1 cellular context compared by ENCODE assay signal in the genomic region with DNA sequence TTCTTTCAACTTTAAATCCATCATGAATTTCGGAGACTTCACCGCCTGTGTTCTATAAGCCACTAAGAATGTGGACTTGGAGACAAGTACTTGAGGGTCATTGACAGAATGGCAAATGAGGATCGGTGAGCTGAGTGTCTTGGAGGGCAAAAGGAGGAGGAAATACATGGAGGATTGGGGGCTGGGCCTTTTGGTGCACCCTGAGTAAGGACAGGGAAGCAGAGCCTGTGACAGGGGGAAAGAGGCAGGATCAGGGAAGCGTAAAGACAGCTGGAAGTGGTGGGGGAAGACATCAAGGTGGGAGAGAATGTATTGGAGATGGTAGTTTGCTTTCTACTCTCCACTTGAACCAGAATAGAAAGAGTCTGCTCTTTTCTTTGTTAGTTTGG.
TF ChIP-seq lines count a peak whose summit lies in the region.

No MANE protein-coding gene starts in this region.

TF ChIP-seq in GM23338, 12 proteins besides CTCF, POLR2A, EP300 and RAD21 (continued from another document):
- no peak for TF ChIP-seq EZH2phosphoT487 (IDR thresholded peaks at IDR 0.05; ENCODE audit: unreplicated experiment)
- TF ChIP-seq STAT1 (IDR thresholded peaks at IDR 0.05; ENCODE audit: unreplicated experiment), result no peak
- no peak for TF ChIP-seq ZNF331 (CRISPR knock-in tag; IDR thresholded peaks at IDR 0.05; ENCODE audit: low read depth)
- no peak for TF ChIP-seq POLR2AphosphoS5 (IDR thresholded peaks at IDR 0.05; ENCODE audit: low read depth)
- TF ChIP-seq EZH2 (IDR thresholded peaks at IDR 0.05; ENCODE audit: low read depth, unreplicated experiment), result no peak
- no peak for TF ChIP-seq REST (IDR thresholded peaks at IDR 0.05; ENCODE audit: unreplicated experiment)
- no peak for TF ChIP-seq NANOG (IDR thresholded peaks at IDR 0.05; ENCODE audit: borderline replicate concordance)
- TF ChIP-seq CREB1 (CRISPR knock-in tag; IDR thresholded peaks at IDR 0.05; ENCODE audit: low read depth), result no peak
